Comparison of ENCODE assay signal across 1 cellular context in the genomic region with DNA sequence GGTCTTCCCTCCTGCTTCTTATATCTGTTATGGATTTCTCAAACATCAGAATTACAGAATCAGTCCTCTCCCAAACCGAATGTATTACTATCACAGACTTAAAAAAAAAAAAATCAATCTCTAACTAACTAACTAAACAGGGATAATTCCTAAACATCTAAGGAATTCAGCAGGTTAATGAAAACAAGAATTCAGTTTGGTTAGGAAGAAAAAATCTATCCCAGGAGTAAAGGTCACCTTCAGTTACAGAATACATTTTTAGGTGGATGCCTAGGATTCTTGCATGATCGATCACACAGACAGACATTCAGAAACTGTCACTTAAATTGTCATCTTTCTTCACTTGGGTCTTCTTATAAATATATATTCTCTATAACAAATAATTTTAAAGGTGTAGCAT.
A peak's percentile ranks its signal among the peaks of the same experiment; 100 is the strongest.
TF ChIP-seq lines count a peak whose summit lies in the region.

No MANE protein-coding gene starts in this region.

TF ChIP-seq in HepG2, 621 proteins besides CTCF, POLR2A, EP300 and RAD21 (continued from another document):
- TF ChIP-seq, protein P1, sequence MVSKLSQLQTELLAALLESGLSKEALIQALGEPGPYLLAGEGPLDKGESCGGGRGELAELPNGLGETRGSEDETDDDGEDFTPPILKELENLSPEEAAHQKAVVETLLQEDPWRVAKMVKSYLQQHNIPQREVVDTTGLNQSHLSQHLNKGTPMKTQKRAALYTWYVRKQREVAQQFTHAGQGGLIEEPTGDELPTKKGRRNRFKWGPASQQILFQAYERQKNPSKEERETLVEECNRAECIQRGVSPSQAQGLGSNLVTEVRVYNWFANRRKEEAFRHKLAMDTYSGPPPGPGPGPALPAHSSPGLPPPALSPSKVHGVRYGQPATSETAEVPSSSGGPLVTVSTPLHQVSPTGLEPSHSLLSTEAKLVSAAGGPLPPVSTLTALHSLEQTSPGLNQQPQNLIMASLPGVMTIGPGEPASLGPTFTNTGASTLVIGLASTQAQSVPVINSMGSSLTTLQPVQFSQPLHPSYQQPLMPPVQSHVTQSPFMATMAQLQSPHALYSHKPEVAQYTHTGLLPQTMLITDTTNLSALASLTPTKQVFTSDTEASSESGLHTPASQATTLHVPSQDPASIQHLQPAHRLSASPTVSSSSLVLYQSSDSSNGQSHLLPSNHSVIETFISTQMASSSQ (IDR thresholded peaks at IDR 0.05; ENCODE audit: low read depth) = peak; percentile 65; the same call in 1 of the 2 replicates
- TF ChIP-seq, protein P1 (CRISPR knock-in tag; IDR thresholded peaks at IDR 0.05; ENCODE audit: borderline replicate concordance) = peak; percentile 20; the same call in 1 of the 2 replicates
- no peak for TF ChIP-seq ZNF138 (CRISPR knock-in tag; IDR thresholded peaks at IDR 0.05; ENCODE audit: low read depth)
- no peak for TF ChIP-seq CHD4 (IDR thresholded peaks at IDR 0.05; ENCODE audit: borderline replicate concordance, low read length)
- TF ChIP-seq MXI1 (IDR thresholded peaks at IDR 0.05; ENCODE audit: borderline replicate concordance, low read depth, low read length) = no peak
- no peak for TF ChIP-seq NFYC (CRISPR knock-in tag; IDR thresholded peaks at IDR 0.05)
- no peak for TF ChIP-seq ZBTB7B (CRISPR knock-in tag; IDR thresholded peaks at IDR 0.05)
- TF ChIP-seq MIER3 (CRISPR knock-in tag; IDR thresholded peaks at IDR 0.05; ENCODE audit: borderline replicate concordance) = no peak
- no peak for TF ChIP-seq ZNF354B (CRISPR knock-in tag; IDR thresholded peaks at IDR 0.05)
- TF ChIP-seq, protein P2, sequence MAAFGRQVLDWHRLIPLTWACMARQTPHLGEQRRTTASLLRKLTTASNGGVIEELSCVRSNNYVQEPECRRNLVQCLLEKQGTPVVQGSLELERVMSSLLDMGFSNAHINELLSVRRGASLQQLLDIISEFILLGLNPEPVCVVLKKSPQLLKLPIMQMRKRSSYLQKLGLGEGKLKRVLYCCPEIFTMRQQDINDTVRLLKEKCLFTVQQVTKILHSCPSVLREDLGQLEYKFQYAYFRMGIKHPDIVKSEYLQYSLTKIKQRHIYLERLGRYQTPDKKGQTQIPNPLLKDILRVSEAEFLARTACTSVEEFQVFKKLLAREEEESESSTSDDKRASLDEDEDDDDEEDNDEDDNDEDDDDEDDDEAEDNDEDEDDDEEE (CRISPR knock-in tag; IDR thresholded peaks at IDR 0.05) = no peak
- peak; percentile 88 for TF ChIP-seq KAT2B (IDR thresholded peaks at IDR 0.05; ENCODE audit: borderline replicate concordance, low read depth, low read length)
- TF ChIP-seq, protein P3, sequence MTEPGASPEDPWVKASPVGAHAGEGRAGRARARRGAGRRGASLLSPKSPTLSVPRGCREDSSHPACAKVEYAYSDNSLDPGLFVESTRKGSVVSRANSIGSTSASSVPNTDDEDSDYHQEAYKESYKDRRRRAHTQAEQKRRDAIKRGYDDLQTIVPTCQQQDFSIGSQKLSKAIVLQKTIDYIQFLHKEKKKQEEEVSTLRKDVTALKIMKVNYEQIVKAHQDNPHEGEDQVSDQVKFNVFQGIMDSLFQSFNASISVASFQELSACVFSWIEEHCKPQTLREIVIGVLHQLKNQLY (CRISPR knock-in tag; IDR thresholded peaks at IDR 0.05) = no peak
- TF ChIP-seq ZNF672 (CRISPR knock-in tag; IDR thresholded peaks at IDR 0.05) = no peak
- TF ChIP-seq, protein P4, sequence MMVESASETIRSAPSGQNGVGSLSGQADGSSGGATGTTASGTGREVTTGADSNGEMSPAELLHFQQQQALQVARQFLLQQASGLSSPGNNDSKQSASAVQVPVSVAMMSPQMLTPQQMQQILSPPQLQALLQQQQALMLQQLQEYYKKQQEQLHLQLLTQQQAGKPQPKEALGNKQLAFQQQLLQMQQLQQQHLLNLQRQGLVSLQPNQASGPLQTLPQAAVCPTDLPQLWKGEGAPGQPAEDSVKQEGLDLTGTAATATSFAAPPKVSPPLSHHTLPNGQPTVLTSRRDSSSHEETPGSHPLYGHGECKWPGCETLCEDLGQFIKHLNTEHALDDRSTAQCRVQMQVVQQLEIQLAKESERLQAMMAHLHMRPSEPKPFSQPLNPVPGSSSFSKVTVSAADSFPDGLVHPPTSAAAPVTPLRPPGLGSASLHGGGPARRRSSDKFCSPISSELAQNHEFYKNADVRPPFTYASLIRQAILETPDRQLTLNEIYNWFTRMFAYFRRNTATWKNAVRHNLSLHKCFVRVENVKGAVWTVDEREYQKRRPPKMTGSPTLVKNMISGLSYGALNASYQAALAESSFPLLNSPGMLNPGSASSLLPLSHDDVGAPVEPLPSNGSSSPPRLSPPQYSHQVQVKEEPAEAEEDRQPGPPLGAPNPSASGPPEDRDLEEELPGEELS (CRISPR knock-in tag; IDR thresholded peaks at IDR 0.05) = peak; percentile 63
- no peak for TF ChIP-seq ZMAT3 (CRISPR knock-in tag; conservative IDR thresholded peaks at IDR 0.05)
- no peak for TF ChIP-seq NFATC3 (CRISPR knock-in tag; IDR thresholded peaks at IDR 0.05)
- no peak for TF ChIP-seq TGIF2 (CRISPR knock-in tag; IDR thresholded peaks at IDR 0.05)
- no peak for TF ChIP-seq ZNF101 (CRISPR knock-in tag; IDR thresholded peaks at IDR 0.05; ENCODE audit: borderline replicate concordance, low read depth)
- TF ChIP-seq ZNF589 (CRISPR knock-in tag; conservative IDR thresholded peaks at IDR 0.05) = no peak
- no peak for TF ChIP-seq SKIL (CRISPR knock-in tag; IDR thresholded peaks at IDR 0.05; ENCODE audit: borderline replicate concordance)
- TF ChIP-seq DPF2 (CRISPR knock-in tag; IDR thresholded peaks at IDR 0.05; ENCODE audit: borderline replicate concordance, low read depth) = peak; percentile 72; the same call in 1 of the 2 replicates
- no peak for TF ChIP-seq KLF16 (CRISPR knock-in tag; IDR thresholded peaks at IDR 0.05)
- TF ChIP-seq SMYD3 (CRISPR knock-in tag; IDR thresholded peaks at IDR 0.05) = no peak
- TF ChIP-seq, protein P5, sequence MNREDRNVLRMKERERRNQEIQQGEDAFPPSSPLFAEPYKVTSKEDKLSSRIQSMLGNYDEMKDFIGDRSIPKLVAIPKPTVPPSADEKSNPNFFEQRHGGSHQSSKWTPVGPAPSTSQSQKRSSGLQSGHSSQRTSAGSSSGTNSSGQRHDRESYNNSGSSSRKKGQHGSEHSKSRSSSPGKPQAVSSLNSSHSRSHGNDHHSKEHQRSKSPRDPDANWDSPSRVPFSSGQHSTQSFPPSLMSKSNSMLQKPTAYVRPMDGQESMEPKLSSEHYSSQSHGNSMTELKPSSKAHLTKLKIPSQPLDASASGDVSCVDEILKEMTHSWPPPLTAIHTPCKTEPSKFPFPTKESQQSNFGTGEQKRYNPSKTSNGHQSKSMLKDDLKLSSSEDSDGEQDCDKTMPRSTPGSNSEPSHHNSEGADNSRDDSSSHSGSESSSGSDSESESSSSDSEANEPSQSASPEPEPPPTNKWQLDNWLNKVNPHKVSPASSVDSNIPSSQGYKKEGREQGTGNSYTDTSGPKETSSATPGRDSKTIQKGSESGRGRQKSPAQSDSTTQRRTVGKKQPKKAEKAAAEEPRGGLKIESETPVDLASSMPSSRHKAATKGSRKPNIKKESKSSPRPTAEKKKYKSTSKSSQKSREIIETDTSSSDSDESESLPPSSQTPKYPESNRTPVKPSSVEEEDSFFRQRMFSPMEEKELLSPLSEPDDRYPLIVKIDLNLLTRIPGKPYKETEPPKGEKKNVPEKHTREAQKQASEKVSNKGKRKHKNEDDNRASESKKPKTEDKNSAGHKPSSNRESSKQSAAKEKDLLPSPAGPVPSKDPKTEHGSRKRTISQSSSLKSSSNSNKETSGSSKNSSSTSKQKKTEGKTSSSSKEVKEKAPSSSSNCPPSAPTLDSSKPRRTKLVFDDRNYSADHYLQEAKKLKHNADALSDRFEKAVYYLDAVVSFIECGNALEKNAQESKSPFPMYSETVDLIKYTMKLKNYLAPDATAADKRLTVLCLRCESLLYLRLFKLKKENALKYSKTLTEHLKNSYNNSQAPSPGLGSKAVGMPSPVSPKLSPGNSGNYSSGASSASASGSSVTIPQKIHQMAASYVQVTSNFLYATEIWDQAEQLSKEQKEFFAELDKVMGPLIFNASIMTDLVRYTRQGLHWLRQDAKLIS (CRISPR knock-in tag; IDR thresholded peaks at IDR 0.05) = no peak
- no peak for TF ChIP-seq ZNF878 (CRISPR knock-in tag; IDR thresholded peaks at IDR 0.05)
- TF ChIP-seq MTF1 (CRISPR knock-in tag; IDR thresholded peaks at IDR 0.05) = no peak
- TF ChIP-seq ARNT2 (CRISPR knock-in tag; IDR thresholded peaks at IDR 0.05; ENCODE audit: low read depth) = no peak
- TF ChIP-seq ZNF839 (CRISPR knock-in tag; IDR thresholded peaks at IDR 0.05; ENCODE audit: borderline replicate concordance) = no peak
- TF ChIP-seq SAFB2 (CRISPR knock-in tag; IDR thresholded peaks at IDR 0.05; ENCODE audit: borderline replicate concordance, low read depth) = no peak
- TF ChIP-seq HNRNPUL1 (IDR thresholded peaks at IDR 0.05; ENCODE audit: low read depth, low read length) = no peak
- TF ChIP-seq, protein P6, sequence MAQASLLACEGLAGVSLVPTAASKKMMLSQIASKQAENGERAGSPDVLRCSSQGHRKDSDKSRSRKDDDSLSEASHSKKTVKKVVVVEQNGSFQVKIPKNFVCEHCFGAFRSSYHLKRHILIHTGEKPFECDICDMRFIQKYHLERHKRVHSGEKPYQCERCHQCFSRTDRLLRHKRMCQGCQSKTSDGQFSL (CRISPR knock-in tag; IDR thresholded peaks at IDR 0.05) = no peak
- TF ChIP-seq FOXM1 (CRISPR knock-in tag; IDR thresholded peaks at IDR 0.05) = no peak
- TF ChIP-seq ZNF766 (CRISPR knock-in tag; IDR thresholded peaks at IDR 0.05; ENCODE audit: borderline replicate concordance) = no peak
- peak; percentile 76 for TF ChIP-seq ISL2 (CRISPR knock-in tag; IDR thresholded peaks at IDR 0.05)
- no peak for TF ChIP-seq SRSF9 (IDR thresholded peaks at IDR 0.05; ENCODE audit: borderline replicate concordance, insufficient read depth, low read depth, low read length, poor library complexity, severe bottlenecking)
- TF ChIP-seq MZF1 (CRISPR knock-in tag; IDR thresholded peaks at IDR 0.05; ENCODE audit: borderline replicate concordance) = no peak
TF ChIP-seq in HepG2: peak in this region for 64.
